Comparison of ENCODE assay signal across 9 cellular contexts in genomic region chr17:1908699-1909309, GRCh38.
DNase-seq lines count a peak whose midpoint lies in the region; ATAC-seq and TF ChIP-seq lines count a peak whose summit lies in the region.
"Had no signal": no experiment of that assay in that cellular context is flagged by ENCODE, and none has a peak within 500 bp of the region (broad histone marks: within the 10 kb centered on the region; RNA-seq: fewer than 3 reads in every experiment).

No MANE protein-coding gene starts in this region.

- no peaks in the 10 kb centered on the region for H3K36me3 ChIP-seq in SK-N-MC (ENCODE audit: insufficient read depth, low read length)
- H3K36me3 ChIP-seq in body of pancreas (replicated peaks in 1 of 2; ENCODE audit: insufficient read depth in 1 of 2, low read depth in 2 of 2), result no peaks in the 10 kb centered on the region
- H3K36me3 ChIP-seq in iPS-18a (ENCODE audit: control insufficient read depth, low read depth, low read length), result no peaks in the 10 kb centered on the region
- no peaks in the 10 kb centered on the region for H3K36me3 ChIP-seq in sigmoid colon

- intact Hi-C loops in body of pancreas (cut with DNase I), result loop anchor here (5.0 kb wide), 1 partner anchor 118 kb away; the partner anchor contains the start of gene RTN4RL1
- intact Hi-C loops in sigmoid colon (cut with DNase I), result loop anchor here (1.0 to 5.0 kb wide), 2 partner anchors 117 to 133 kb away; partner anchors contain the start of gene OVCA2

- 5 to 13% methylated on average over 7 to 22 of the region's 22 CpGs for WGBS in body of pancreas, 2 donors
- WGBS in sigmoid colon, 2 donors, result 6 to 7% methylated on average over 22 of the region's 22 CpGs

- H3K9ac ChIP-seq in SK-N-MC (ENCODE audit: insufficient read length) (no peak overlapping the region), iPS-18a (ENCODE audit: low read length) (no peak overlapping the region)

- H3K27me3 ChIP-seq in body of pancreas (peaks cover 0 to 14% of the 10 kb centered on the region in 2 donors), iPS-18a (ENCODE audit: control insufficient read depth, insufficient read depth, low read length) (peaks cover 100% of the 10 kb centered on the region), sigmoid colon (peaks cover 24 to 95% (median 65%) of the 10 kb centered on the region in 3 donors)

- H3K9me3 ChIP-seq in SK-N-MC (ENCODE audit: low read depth, low read length) (no peaks in the 10 kb centered on the region), body of pancreas (no peaks in the 10 kb centered on the region), iPS-18a (ENCODE audit: control insufficient read depth, low read depth, low read length) (no peaks in the 10 kb centered on the region), sigmoid colon (no peaks in the 10 kb centered on the region)

- H3K27ac ChIP-seq in SK-N-MC (no peak overlapping the region), body of pancreas (no peak overlapping the region), iPS-18a (ENCODE audit: low read length) (no peak overlapping the region), sigmoid colon (no peak overlapping the region)
- H3K27ac ChIP-seq: epithelial cell of prostate had no signal

- TF ChIP-seq CTCF in body of pancreas (IDR thresholded peaks at IDR 0.05), result peak; percentile 63 to 91 (median 77)
- TF ChIP-seq CTCF in sigmoid colon (IDR thresholded peaks at IDR 0.05), result peak; percentile 34 to 72 (median 65)

- H3K4me3 ChIP-seq in SK-N-MC (peak overlapping the region; percentile 81), body of pancreas (no peak overlapping the region), iPS-18a (ENCODE audit: low read length) (peak overlapping the region; percentile 51), sigmoid colon (peak overlapping the region in 1 of 4 donors; percentile 23)

- H3K4me1 ChIP-seq in body of pancreas (peaks cover 11% of the 10 kb centered on the region), iPS-18a (ENCODE audit: control insufficient read depth, low read depth, low read length) (peaks cover 3% of the 10 kb centered on the region), sigmoid colon (peaks cover 0 to 12% (median 10%) of the 10 kb centered on the region in 4 donors)

- no peak for TF ChIP-seq POLR2A in body of pancreas (IDR thresholded peaks at IDR 0.05)
- no peak for TF ChIP-seq POLR2A in sigmoid colon (IDR thresholded peaks at IDR 0.05)

- DNase-seq in GM03348 (ENCODE audit: low spot score) (peak; percentile 91), NAMALWA (ENCODE audit: low spot score) (peak; percentile 50), SK-N-MC (ENCODE audit: low read depth, low spot score) (peak; percentile 62), body of pancreas (peak; percentile 74 to 83 (median 76)), sigmoid colon (peak; percentile 75)
- no peak for DNase-seq in NK-92 treated with Interleukin-12 subunit alpha and Interleukin-12 subunit beta, amount 100 ng/mL, for 24 hours (lab: John Stamatoyannopoulos, UW)

- ATAC-seq in body of pancreas, result peak; percentile 92
- no peak for ATAC-seq in GM21360 (IDR thresholded peaks at IDR 0.05; ENCODE audit: unreplicated experiment)

- TF ChIP-seq EP300 in sigmoid colon (IDR thresholded peaks at IDR 0.05), result no peak

Comparison
In these comparisons a context has a peak if more than half of its experiments do, and no peak if none do; other contexts are left out.
1. H3K4me3 ChIP-seq: peak in SK-N-MC (single experiment) and iPS-18a (single experiment); none in body of pancreas (0 of 2).